ENCODE assay signal across 40 cellular contexts in genomic region chr2:82345910-82346309, GRCh38.
"Had no signal": no experiment of that assay in that cellular context is flagged by ENCODE, and none has a peak within 500 bp of the region (broad histone marks: within the 10 kb centered on the region; RNA-seq: fewer than 3 reads in every experiment).

No MANE protein-coding gene starts in this region.

- H3K4me1 Mint-ChIP-seq: activated naive CD4-positive, alpha-beta T cell treated with anti-CD3 and anti-CD28 coated beads, Interleukin-2, amount 10 ng/mL, durations not matched to agents 7 days and 5 days; activated naive CD4-positive, alpha-beta T cell treated with anti-CD3 and anti-CD28 coated beads, Interleukin-2, amount 50 U/mL, for 24 hours; activated naive CD8-positive, alpha-beta T cell treated with anti-CD3 and anti-CD28 coated beads for 36 hours; activated naive CD8-positive, alpha-beta T cell treated with anti-CD3 and anti-CD28 coated beads, Interleukin-2, amount 10 ng/mL, durations not matched to agents 7 days and 5 days; activated naive CD8-positive, alpha-beta T cell treated with anti-CD3 and anti-CD28 coated beads, Interleukin-2, amount 50 U/mL, for 24 hours; activated T-helper 17 cell treated with anti-CD3 and anti-CD28 coated beads, Interleukin-2, amount 50 U/mL, for 72 hours; brain; central memory CD8-positive, alpha-beta T cell had no signal

- H3K4me3 Mint-ChIP-seq: activated naive CD4-positive, alpha-beta T cell treated with anti-CD3 and anti-CD28 coated beads for 36 hours; activated naive CD4-positive, alpha-beta T cell treated with anti-CD3 and anti-CD28 coated beads, Interleukin-2, amount 10 ng/mL, durations not matched to agents 7 days and 5 days; activated naive CD4-positive, alpha-beta T cell treated with anti-CD3 and anti-CD28 coated beads, Interleukin-2, amount 50 U/mL, for 24 hours; activated naive CD8-positive, alpha-beta T cell; activated naive CD8-positive, alpha-beta T cell treated with anti-CD3 and anti-CD28 coated beads for 36 hours; activated naive CD8-positive, alpha-beta T cell treated with anti-CD3 and anti-CD28 coated beads, Interleukin-2, amount 10 ng/mL, durations not matched to agents 7 days and 5 days; activated naive CD8-positive, alpha-beta T cell treated with anti-CD3 and anti-CD28 coated beads, Interleukin-2, amount 50 U/mL, for 24 hours; activated T-cell treated with anti-CD3 and anti-CD28 coated beads, Interleukin-2, amount 50 U/mL, for 24 hours; activated T-cell treated with anti-CD3 and anti-CD28 coated beads, Interleukin-2, amount 50 U/mL, for 4 hours; activated T-cell treated with anti-CD3 and anti-CD28 coated beads, Interleukin-2, amount 50 U/mL, for 72 hours; activated T-helper 1 cell treated with anti-CD3 and anti-CD28 coated beads, Interleukin-12 subunit alpha, Interleukin-12 subunit beta, Interleukin-2, Interleukin-4 antibody, amounts not matched to agents 30 ng/mL and 10 ng/mL and 1 ng/mL, durations not matched to agents 14 hours and 24 hours and 36 hours; activated T-helper 17 cell treated with anti-CD3 and anti-CD28 coated beads, Interleukin-2, amount 50 U/mL, for 72 hours; brain; central memory CD8-positive, alpha-beta T cell had no signal

- H3K9me3 ChIP-seq: adrenal gland, ascending aorta, body of pancreas, breast epithelium had no signal

- H3K4me3 ChIP-seq: adrenal gland, ascending aorta, body of pancreas, breast epithelium, cardiac muscle cell had no signal

- H3K9me3 Mint-ChIP-seq: activated naive CD8-positive, alpha-beta T cell treated with anti-CD3 and anti-CD28 coated beads, Interleukin-2, amount 10 ng/mL, durations not matched to agents 7 days and 5 days; brain had no signal

- H3K27me3 Mint-ChIP-seq: activated naive CD4-positive, alpha-beta T cell treated with anti-CD3 and anti-CD28 coated beads, Interleukin-2, amount 10 ng/mL, durations not matched to agents 7 days and 5 days; activated naive CD4-positive, alpha-beta T cell treated with anti-CD3 and anti-CD28 coated beads, Interleukin-2, amount 50 U/mL, for 24 hours; activated naive CD8-positive, alpha-beta T cell; activated naive CD8-positive, alpha-beta T cell treated with anti-CD3 and anti-CD28 coated beads for 36 hours; activated naive CD8-positive, alpha-beta T cell treated with anti-CD3 and anti-CD28 coated beads, Interleukin-2, amount 10 ng/mL, durations not matched to agents 7 days and 5 days; activated naive CD8-positive, alpha-beta T cell treated with anti-CD3 and anti-CD28 coated beads, Interleukin-2, amount 50 U/mL, for 24 hours; activated T-cell treated with anti-CD3 and anti-CD28 coated beads, Interleukin-2, amount 50 U/mL, for 24 hours; activated T-helper 17 cell treated with anti-CD3 and anti-CD28 coated beads, Interleukin-2, amount 50 U/mL, for 72 hours; brain; central memory CD8-positive, alpha-beta T cell had no signal

- H3K27ac Mint-ChIP-seq: activated naive CD4-positive, alpha-beta T cell treated with anti-CD3 and anti-CD28 coated beads for 36 hours; activated naive CD4-positive, alpha-beta T cell treated with anti-CD3 and anti-CD28 coated beads, Interleukin-2, amount 10 ng/mL, durations not matched to agents 7 days and 5 days; activated naive CD4-positive, alpha-beta T cell treated with anti-CD3 and anti-CD28 coated beads, Interleukin-2, amount 50 U/mL, for 24 hours; activated naive CD4-positive, alpha-beta T cell treated with anti-CD3 and anti-CD28 coated beads, Interleukin-2, amount 50 U/mL, for 72 hours; activated naive CD8-positive, alpha-beta T cell; activated naive CD8-positive, alpha-beta T cell treated with anti-CD3 and anti-CD28 coated beads for 36 hours; activated naive CD8-positive, alpha-beta T cell treated with anti-CD3 and anti-CD28 coated beads, Interleukin-2, amount 10 ng/mL, durations not matched to agents 7 days and 5 days; activated naive CD8-positive, alpha-beta T cell treated with anti-CD3 and anti-CD28 coated beads, Interleukin-2, amount 50 U/mL, for 24 hours; activated T-cell treated with anti-CD3 and anti-CD28 coated beads, Interleukin-2, amount 50 U/mL, for 24 hours; activated T-cell treated with anti-CD3 and anti-CD28 coated beads, Interleukin-2, amount 50 U/mL, for 72 hours; activated T-helper 1 cell treated with anti-CD3 and anti-CD28 coated beads, Interleukin-12 subunit alpha, Interleukin-12 subunit beta, Interleukin-2, Interleukin-4 antibody, amounts not matched to agents 30 ng/mL and 10 ng/mL and 1 ng/mL, durations not matched to agents 14 hours and 24 hours and 36 hours; activated T-helper 17 cell treated with anti-CD3 and anti-CD28 coated beads, Interleukin-2, amount 50 U/mL, for 72 hours; activated T-helper 2 cell treated with anti-CD3 and anti-CD28 coated beads, Interferon-gamma antibody, Interleukin-2, Interleukin-4, amounts not matched to agents 10 μg/mL and 5 μg/mL and 100 μg/mL, durations not matched to agents 14 hours and 24 hours and 36 hours; brain had no signal

- H3K36me3 ChIP-seq: adrenal gland, ascending aorta, brain microvascular endothelial cell, breast epithelium, cardiac muscle cell had no signal

- DNase-seq: activated effector memory CD4-positive, alpha-beta T cell treated with anti-CD3 and anti-CD28 coated beads, Interleukin-2, amount 50 U/mL, for 16 hours; activated effector memory CD4-positive, alpha-beta T cell treated with Interleukin-2 at 50 U/mL for 16 hours; activated gamma-delta T cell; activated gamma-delta T cell treated with Interleukin-2 at 50 U/mL for 16 hours; activated naive CD4-positive, alpha-beta T cell; activated naive CD4-positive, alpha-beta T cell treated with anti-CD3 and anti-CD28 coated beads for 36 hours; activated naive CD4-positive, alpha-beta T cell treated with anti-CD3 and anti-CD28 coated beads, Interleukin-2, amount 10 ng/mL, durations not matched to agents 7 days and 5 days; activated naive CD4-positive, alpha-beta T cell treated with anti-CD3 and anti-CD28 coated beads, Interleukin-2, amount 50 U/mL, for 16 hours; activated naive CD4-positive, alpha-beta T cell treated with Interleukin-2 at 50 U/mL for 16 hours; activated naive CD8-positive, alpha-beta T cell treated with anti-CD3 and anti-CD28 coated beads for 36 hours; activated naive CD8-positive, alpha-beta T cell treated with anti-CD3 and anti-CD28 coated beads, Interleukin-2, amount 10 ng/mL, durations not matched to agents 7 days and 5 days; activated naive CD8-positive, alpha-beta T cell treated with anti-CD3 and anti-CD28 coated beads, Interleukin-2, amount 50 U/mL, for 24 hours; activated T-cell treated with anti-CD3 and anti-CD28 coated beads, Interleukin-2, amount 50 U/mL, for 1 hour; activated T-cell treated with anti-CD3 and anti-CD28 coated beads, Interleukin-2, amount 50 U/mL, for 24 hours; activated T-cell treated with anti-CD3 and anti-CD28 coated beads, Interleukin-2, amount 50 U/mL, for 4 hours; activated T-cell treated with anti-CD3 and anti-CD28 coated beads, Interleukin-2, amount 50 U/mL, for 48 hours; activated T-cell treated with anti-CD3 and anti-CD28 coated beads, Interleukin-2, amount 50 U/mL, for 72 hours; adrenal gland; amniotic stem cell; amygdala; anterior cingulate cortex; aorta; body of pancreas; brain microvascular endothelial cell; caudate nucleus; central memory CD4-positive, alpha-beta T cell; cerebellar nuclear complex had no signal

- H3K4me1 ChIP-seq: adrenal gland, ascending aorta, body of pancreas, breast epithelium had no signal

- H3K36me3 Mint-ChIP-seq: activated naive CD4-positive, alpha-beta T cell treated with anti-CD3 and anti-CD28 coated beads, Interleukin-2, amount 10 ng/mL, durations not matched to agents 7 days and 5 days; activated naive CD4-positive, alpha-beta T cell treated with anti-CD3 and anti-CD28 coated beads, Interleukin-2, amount 50 U/mL, for 24 hours; activated naive CD4-positive, alpha-beta T cell treated with anti-CD3 and anti-CD28 coated beads, Interleukin-2, amount 50 U/mL, for 72 hours; activated naive CD8-positive, alpha-beta T cell; activated naive CD8-positive, alpha-beta T cell treated with anti-CD3 and anti-CD28 coated beads for 36 hours; activated naive CD8-positive, alpha-beta T cell treated with anti-CD3 and anti-CD28 coated beads, Interleukin-2, amount 10 ng/mL, durations not matched to agents 7 days and 5 days; brain had no signal

- FAIRE-seq: astrocyte, bronchial epithelial cell had no signal

- H3K27ac ChIP-seq: adrenal gland, ascending aorta, body of pancreas, brain microvascular endothelial cell, breast epithelium, cardiac muscle cell had no signal

- ATAC-seq: activated naive CD4-positive, alpha-beta T cell treated with anti-CD3 and anti-CD28 coated beads, Interleukin-2, amount 50 U/mL, for 72 hours; activated naive CD8-positive, alpha-beta T cell treated with anti-CD3 and anti-CD28 coated beads, Interleukin-2, amount 50 U/mL, for 24 hours; activated T-cell treated with anti-CD3 and anti-CD28 coated beads, Interleukin-2, amount 50 U/mL, for 4 hours; activated T-cell treated with anti-CD3 and anti-CD28 coated beads, Interleukin-2, amount 50 U/mL, for 72 hours; activated T-helper 17 cell treated with anti-CD3 and anti-CD28 coated beads, Interleukin-2, amount 50 U/mL, for 72 hours; body of pancreas had no signal

- H3K27me3 ChIP-seq: adrenal gland, ascending aorta, body of pancreas, brain microvascular endothelial cell, breast epithelium, cardiac muscle cell had no signal
